28 cellular contexts compared by ENCODE assay signal in the genomic region with DNA sequence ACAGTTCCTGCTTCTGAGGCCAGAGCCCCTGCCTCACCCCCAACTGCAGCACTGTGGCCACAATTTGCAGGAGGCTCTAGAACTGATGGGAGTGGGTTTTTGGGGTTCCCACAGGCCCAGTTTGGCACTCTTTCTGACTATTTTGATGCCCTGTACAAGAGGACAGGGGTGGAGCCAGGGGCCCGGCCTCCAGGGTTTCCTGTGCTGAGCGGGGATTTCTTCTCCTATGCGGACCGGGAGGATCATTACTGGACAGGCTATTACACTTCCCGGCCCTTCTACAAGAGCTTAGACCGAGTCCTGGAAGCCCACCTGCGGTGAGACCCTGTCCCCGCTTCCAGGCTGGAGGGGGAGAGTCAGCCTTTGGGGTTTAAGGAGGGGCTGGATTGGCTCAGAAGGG.
"Had no signal": no experiment of that assay in that cellular context is flagged by ENCODE, and none has a peak within 500 bp of the region (broad histone marks: within the 10 kb centered on the region; RNA-seq: fewer than 3 reads in every experiment).

No MANE protein-coding gene starts in this region.

- H3K27ac ChIP-seq: coronary artery, epithelial cell of prostate, gastrocnemius medialis, hepatocyte, parathyroid adenoma, stomach, testis, tibial artery, upper lobe of left lung had no signal

- H3K9me3 ChIP-seq: gastrocnemius medialis, stomach, testis, tibial artery, upper lobe of left lung had no signal

- H3K9me3 Mint-ChIP-seq: endodermal cell; memory B cell; naive B cell; natural killer cell treated with Interleukin-12 subunit alpha and Interleukin-12 subunit beta and Interleukin-15 and Interleukin-18, amount 100 ng/mL, for 72 hours; neural crest cell; stimulated activated effector memory CD8-positive, alpha-beta T cell treated with anti-CD3 and anti-CD28 coated beads, Interleukin-12 subunit alpha, Interleukin-12 subunit beta, amount 100 ng/mL, for 72 hours had no signal

- H3K4me3 ChIP-seq: coronary artery, gastrocnemius medialis, hepatocyte, lung, smooth muscle cell, stomach, testis, tibial artery, upper lobe of left lung had no signal

- H3K27ac Mint-ChIP-seq: endodermal cell; memory B cell; natural killer cell treated with Interleukin-12 subunit alpha and Interleukin-12 subunit beta and Interleukin-15 and Interleukin-18, amount 100 ng/mL, for 72 hours; progenitor cell of endocrine pancreas; stimulated activated effector memory CD8-positive, alpha-beta T cell treated with anti-CD3 and anti-CD28 coated beads, Interleukin-12 subunit alpha, Interleukin-12 subunit beta, amount 100 ng/mL, for 72 hours had no signal

- H3K27me3 Mint-ChIP-seq: memory B cell; naive B cell; natural killer cell treated with Interleukin-12 subunit alpha and Interleukin-12 subunit beta and Interleukin-15 and Interleukin-18, amount 100 ng/mL, for 72 hours; progenitor cell of endocrine pancreas had no signal

- DNase-seq: dermis blood vessel endothelial cell; effector CD4-positive, alpha-beta T cell; endodermal cell; foreskin fibroblast; gastrocnemius medialis; head of caudate nucleus; left colon; naive B cell; stimulated activated CD4-positive, alpha-beta T cell treated with anti-CD3 and anti-CD28 coated beads, Interleukin-2, amount 100 ng/mL, for 24 hours; stimulated activated CD4-positive, alpha-beta T cell treated with anti-CD3 and anti-CD28 coated beads, Interleukin-4, amount 100 ng/mL, for 24 hours; stimulated activated naive CD4-positive, alpha-beta T cell treated with Interleukin-2 at 50 U/mL for 16 hours; stomach; testis; tibial artery; upper lobe of left lung had no signal

- H3K27me3 ChIP-seq: gastrocnemius medialis, hepatocyte, stomach, testis, tibial artery, upper lobe of left lung had no signal

- H3K4me1 Mint-ChIP-seq: endodermal cell, memory B cell, neural crest cell had no signal

- ATAC-seq: esophagus mucosa; gastrocnemius medialis; left colon; natural killer cell treated with Interleukin-12 subunit alpha and Interleukin-12 subunit beta and Interleukin-15 and Interleukin-18, amount 100 ng/mL, for 72 hours; sciatic nerve; stimulated activated effector memory CD8-positive, alpha-beta T cell treated with anti-CD3 and anti-CD28 coated beads, Interleukin-12 subunit alpha, Interleukin-12 subunit beta, amount 100 ng/mL, for 72 hours had no signal

- H3K4me3 Mint-ChIP-seq: endodermal cell; memory B cell; naive B cell; natural killer cell treated with Interleukin-12 subunit alpha and Interleukin-12 subunit beta and Interleukin-15 and Interleukin-18, amount 100 ng/mL, for 72 hours; neural crest cell; stimulated activated effector memory CD8-positive, alpha-beta T cell treated with anti-CD3 and anti-CD28 coated beads, Interleukin-12 subunit alpha, Interleukin-12 subunit beta, amount 100 ng/mL, for 72 hours had no signal

- H3K4me1 ChIP-seq: parathyroid adenoma had no signal
